1 cellular context compared by ENCODE assay signal in the genomic region with DNA sequence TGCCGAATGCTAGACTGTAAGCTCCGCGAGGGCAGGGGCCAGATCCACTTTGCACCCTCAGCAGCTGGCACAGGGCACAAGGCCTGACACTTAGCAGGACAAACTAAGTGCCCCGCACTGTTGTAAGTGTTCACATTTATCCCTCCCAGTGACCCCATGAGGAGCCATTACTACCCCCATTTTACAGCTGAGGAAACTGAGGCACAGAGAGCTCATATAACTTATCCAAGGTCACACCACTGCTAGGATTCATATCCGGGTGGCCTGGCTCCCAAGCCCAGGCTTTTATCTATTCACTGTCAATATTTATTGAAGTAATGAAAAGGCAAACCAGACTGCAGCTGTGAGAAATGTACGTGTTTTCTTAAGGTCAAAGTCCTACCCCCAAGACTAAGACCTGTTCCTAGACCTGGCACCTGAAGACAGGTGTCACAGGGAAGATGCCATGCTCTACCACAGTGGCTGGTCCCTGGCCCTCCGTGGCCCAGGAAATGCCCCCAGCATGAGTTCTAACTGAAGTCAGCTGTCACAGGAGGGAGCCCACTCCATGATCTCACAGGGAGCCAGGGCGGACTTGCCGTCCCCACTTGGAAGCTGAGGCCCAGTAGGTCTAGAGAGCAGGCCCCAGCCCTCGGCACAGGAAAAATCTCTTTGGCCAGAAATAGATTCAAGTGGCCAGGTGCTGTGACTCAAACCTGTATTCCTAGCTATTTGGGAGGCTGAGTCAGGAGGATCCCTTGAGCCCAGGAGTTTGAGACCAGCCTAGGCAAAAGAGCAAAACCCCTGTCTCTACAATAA.
TF ChIP-seq lines count a peak whose summit lies in the region.

No MANE protein-coding gene starts in this region.

TF ChIP-seq in HEK293, 187 proteins besides CTCF, POLR2A, EP300 and RAD21:
- no peak for TF ChIP-seq ZNF518A (tag by site-specific recombination; conservative IDR thresholded peaks at IDR 0.05; ENCODE audit: low read depth)
- no peak for TF ChIP-seq ZNF510 (tag by site-specific recombination; IDR thresholded peaks at IDR 0.05; ENCODE audit: insufficient replicate concordance)
- no peak for TF ChIP-seq ZNF677 (tag by site-specific recombination; IDR thresholded peaks at IDR 0.05)
- no peak for TF ChIP-seq ZBTB48 (tag by site-specific recombination; IDR thresholded peaks at IDR 0.05)
- TF ChIP-seq, protein P1, sequence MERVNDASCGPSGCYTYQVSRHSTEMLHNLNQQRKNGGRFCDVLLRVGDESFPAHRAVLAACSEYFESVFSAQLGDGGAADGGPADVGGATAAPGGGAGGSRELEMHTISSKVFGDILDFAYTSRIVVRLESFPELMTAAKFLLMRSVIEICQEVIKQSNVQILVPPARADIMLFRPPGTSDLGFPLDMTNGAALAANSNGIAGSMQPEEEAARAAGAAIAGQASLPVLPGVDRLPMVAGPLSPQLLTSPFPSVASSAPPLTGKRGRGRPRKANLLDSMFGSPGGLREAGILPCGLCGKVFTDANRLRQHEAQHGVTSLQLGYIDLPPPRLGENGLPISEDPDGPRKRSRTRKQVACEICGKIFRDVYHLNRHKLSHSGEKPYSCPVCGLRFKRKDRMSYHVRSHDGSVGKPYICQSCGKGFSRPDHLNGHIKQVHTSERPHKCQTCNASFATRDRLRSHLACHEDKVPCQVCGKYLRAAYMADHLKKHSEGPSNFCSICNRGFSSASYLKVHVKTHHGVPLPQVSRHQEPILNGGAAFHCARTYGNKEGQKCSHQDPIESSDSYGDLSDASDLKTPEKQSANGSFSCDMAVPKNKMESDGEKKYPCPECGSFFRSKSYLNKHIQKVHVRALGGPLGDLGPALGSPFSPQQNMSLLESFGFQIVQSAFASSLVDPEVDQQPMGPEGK (tag by site-specific recombination; IDR thresholded peaks at IDR 0.05), result no peak
- TF ChIP-seq ZNF10 (tag by site-specific recombination; IDR thresholded peaks at IDR 0.05), result no peak
- peak; percentile 60 for TF ChIP-seq ZIC2 (tag by site-specific recombination; IDR thresholded peaks at IDR 0.05)
